ENCODE assay signal across 9 cellular contexts in genomic region chr2:240989451-240990265, GRCh38. TPM values are rescaled to one million over a fixed set of nuclear protein-coding genes. Genes with fewer than 3 reads are reported as not detected.
DNase-seq lines count a peak whose midpoint lies in the region; ATAC-seq and TF ChIP-seq lines count a peak whose summit lies in the region.
"Had no signal": no experiment of that assay in that cellular context is flagged by ENCODE, and none has a peak within 500 bp of the region (broad histone marks: within the 10 kb centered on the region; RNA-seq: fewer than 3 reads in every experiment).

No MANE protein-coding gene starts in this region.

- TF ChIP-seq CTCF in left ventricle myocardium inferior (IDR thresholded peaks at IDR 0.05; ENCODE audit: borderline replicate concordance) = peak; percentile 66

- POLR2A ChIA-PET in activated naive CD8-positive, alpha-beta T cell treated with anti-CD3 and anti-CD28 coated beads, Interleukin-2, amount 10 ng/mL, durations not matched to agents 7 days and 5 days (lab: Charles Lee) = no interaction called here

- peaks cover 7% of the 10 kb centered on the region for H3K9me3 ChIP-seq in left ventricle myocardium inferior (replicated peaks)
- H3K9me3 ChIP-seq in aorta (ENCODE audit: control insufficient read depth, low read length) = no peaks in the 10 kb centered on the region

- H3K4me3 Mint-ChIP-seq in activated naive CD8-positive, alpha-beta T cell treated with anti-CD3 and anti-CD28 coated beads, Interleukin-2, amount 10 ng/mL, durations not matched to agents 7 days and 5 days = no peak overlapping the region
- H3K4me3 Mint-ChIP-seq in activated naive CD8-positive, alpha-beta T cell treated with anti-CD3 and anti-CD28 coated beads for 36 hours = no peak overlapping the region

- DNase-seq in activated naive CD8-positive, alpha-beta T cell treated with anti-CD3 and anti-CD28 coated beads, Interleukin-2, amount 10 ng/mL, durations not matched to agents 7 days and 5 days = peak; percentile 29
- no peak for DNase-seq in activated naive CD8-positive, alpha-beta T cell treated with anti-CD3 and anti-CD28 coated beads for 36 hours
- peak; percentile 41 for DNase-seq in SK-N-DZ (ENCODE audit: low spot score)
- no peak for DNase-seq in left ventricle myocardium inferior
- DNase-seq in aorta = peak; percentile 47 to 82
- DNase-seq in GOT3 (lab: John Stamatoyannopoulos, UW) = no peak
- no peak for DNase-seq in foreskin melanocyte
- no peak for DNase-seq in activated CD4-positive, alpha-beta T cell treated with anti-CD3 and anti-CD28 coated beads for 48 hours

- H3K27me3 ChIP-seq in left ventricle myocardium inferior (ENCODE audit: low read depth) (peaks cover 5% of the 10 kb centered on the region), aorta (ENCODE audit: control insufficient read depth in 1 of 2, insufficient read depth in 2 of 2, low read length in 1 of 2) (no peaks in the 10 kb centered on the region)

- H3K4me3 ChIP-seq in left ventricle myocardium inferior (no peak overlapping the region), aorta (ENCODE audit: low read length in 2 of 2) (no peak overlapping the region)
- H3K4me3 ChIP-seq: lung had no signal

- no peak for ATAC-seq in activated naive CD8-positive, alpha-beta T cell treated with anti-CD3 and anti-CD28 coated beads, Interleukin-2, amount 10 ng/mL, durations not matched to agents 7 days and 5 days (ENCODE audit: low read depth)
- ATAC-seq in aorta (ENCODE audit: low FRiP score) = no peak

- no peaks in the 10 kb centered on the region for H3K9me3 Mint-ChIP-seq in activated naive CD8-positive, alpha-beta T cell treated with anti-CD3 and anti-CD28 coated beads, Interleukin-2, amount 10 ng/mL, durations not matched to agents 7 days and 5 days
- no peaks in the 10 kb centered on the region for H3K9me3 Mint-ChIP-seq in activated naive CD8-positive, alpha-beta T cell treated with anti-CD3 and anti-CD28 coated beads for 36 hours

- intact Hi-C loops in left ventricle myocardium inferior (cut with micrococcal nuclease) = no loop called here
- intact Hi-C loops in aorta (cut with DNase I) = loop anchor here in 1 of 2 donors (5.0 to 10.0 kb wide), 2 partner anchors 72 to 425 kb away; partner anchors contain the start of genes DUSP28 and RNPEPL1

- H3K4me1 ChIP-seq in left ventricle myocardium inferior (peaks cover 43% of the 10 kb centered on the region), aorta (ENCODE audit: control insufficient read depth in 1 of 2, insufficient read depth in 2 of 2, low read length in 2 of 2) (no peaks in the 10 kb centered on the region)

- no peaks in the 10 kb centered on the region for H3K27me3 Mint-ChIP-seq in activated naive CD8-positive, alpha-beta T cell treated with anti-CD3 and anti-CD28 coated beads, Interleukin-2, amount 10 ng/mL, durations not matched to agents 7 days and 5 days
- no peaks in the 10 kb centered on the region for H3K27me3 Mint-ChIP-seq in activated naive CD8-positive, alpha-beta T cell treated with anti-CD3 and anti-CD28 coated beads for 36 hours

- 79 to 80% methylated on average over 17 of the region's 17 CpGs for WGBS in aorta, 2 donors

- no peaks in the 10 kb centered on the region for H3K36me3 ChIP-seq in left ventricle myocardium inferior
- no peaks in the 10 kb centered on the region for H3K36me3 ChIP-seq in aorta (ENCODE audit: control insufficient read depth in 1 of 2, insufficient read depth in 2 of 2, low read length in 1 of 2)

- H3K27ac ChIP-seq in left ventricle myocardium inferior (replicated peaks) = no peak overlapping the region
- no peak overlapping the region for H3K27ac ChIP-seq in aorta (ENCODE audit: low read depth in 1 of 2, low read length in 2 of 2)

- no peaks in the 10 kb centered on the region for H3K4me1 Mint-ChIP-seq in activated naive CD8-positive, alpha-beta T cell treated with anti-CD3 and anti-CD28 coated beads, Interleukin-2, amount 10 ng/mL, durations not matched to agents 7 days and 5 days
- H3K4me1 Mint-ChIP-seq in activated naive CD8-positive, alpha-beta T cell treated with anti-CD3 and anti-CD28 coated beads for 36 hours = peaks cover 3% of the 10 kb centered on the region

- H3K27ac Mint-ChIP-seq in activated naive CD8-positive, alpha-beta T cell treated with anti-CD3 and anti-CD28 coated beads, Interleukin-2, amount 10 ng/mL, durations not matched to agents 7 days and 5 days = no peak overlapping the region
- H3K27ac Mint-ChIP-seq in activated naive CD8-positive, alpha-beta T cell treated with anti-CD3 and anti-CD28 coated beads for 36 hours = no peak overlapping the region

- no peaks in the 10 kb centered on the region for H3K36me3 Mint-ChIP-seq in activated naive CD8-positive, alpha-beta T cell treated with anti-CD3 and anti-CD28 coated beads, Interleukin-2, amount 10 ng/mL, durations not matched to agents 7 days and 5 days
- H3K36me3 Mint-ChIP-seq in activated naive CD8-positive, alpha-beta T cell treated with anti-CD3 and anti-CD28 coated beads for 36 hours = no peaks in the 10 kb centered on the region

RNA-seq across cellular contexts. Expression of gene SNED1, which starts 8.8 kb away (rescaled TPM):
- 10 to 100 TPM; 14.5 to 18.7 TPM for total RNA-seq in activated naive CD8-positive, alpha-beta T cell treated with anti-CD3 and anti-CD28 coated beads, Interleukin-2, amount 10 ng/mL, durations not matched to agents 7 days and 5 days
- total RNA-seq in activated naive CD8-positive, alpha-beta T cell treated with anti-CD3 and anti-CD28 coated beads for 36 hours = 1 to 10 TPM in 1 of 2 experiments, under 1 TPM in 1; 0.91 to 1.0 TPM
- polyA plus RNA-seq in SK-N-DZ (2014; cell fraction: cytosol; rRNA removed) = 0.10 TPM in 1 of 2 replicates, not detected in the other
- 0.07 TPM in 1 of 2 replicates, not detected in the other for polyA plus RNA-seq in SK-N-DZ (2014; cell fraction: nucleus; rRNA removed)
- total RNA-seq in left ventricle myocardium inferior (6.1 TPM), aorta (100 to 1,000 TPM; 108 to 149 TPM)
- polyA plus RNA-seq in aorta = 10 to 100 TPM in 1 of 2 donors, 1 to 10 TPM in 1; 5.9 to 27.3 TPM

Comparison
In these comparisons a context has a peak if more than half of its experiments do, and no peak if none do; other contexts are left out.
1. DNase-seq: peak in activated naive CD8-positive, alpha-beta T cell treated with anti-CD3 and anti-CD28 coated beads, Interleukin-2, amount 10 ng/mL, durations not matched to agents 7 days and 5 days (single experiment), SK-N-DZ (single experiment) and aorta (2 of 2); none in activated naive CD8-positive, alpha-beta T cell treated with anti-CD3 and anti-CD28 coated beads for 36 hours (single experiment), left ventricle myocardium inferior (single experiment), GOT3 (single experiment), foreskin melanocyte (single experiment) and activated CD4-positive, alpha-beta T cell treated with anti-CD3 and anti-CD28 coated beads for 48 hours (single experiment).
2. RNA of gene SNED1, which starts 8.8 kb away (total RNA-seq): 108 to 149 TPM in aorta; 14.5 to 18.7 TPM in activated naive CD8-positive, alpha-beta T cell treated with anti-CD3 and anti-CD28 coated beads, Interleukin-2, amount 10 ng/mL, durations not matched to agents 7 days and 5 days, 6.1 TPM in left ventricle myocardium inferior (single experiment) and 0.91 to 1.0 TPM in activated naive CD8-positive, alpha-beta T cell treated with anti-CD3 and anti-CD28 coated beads for 36 hours; every median in the first group is over 4 times any median in the second.